Comparison of ENCODE assay signal across 23 cellular contexts in genomic region chr18:70190529-70190928, GRCh38. TPM values are rescaled to one million over a fixed set of nuclear protein-coding genes. Genes with fewer than 3 reads are reported as not detected.
DNase-seq lines count a peak whose midpoint lies in the region; ATAC-seq, FAIRE-seq and TF ChIP-seq lines count a peak whose summit lies in the region.
"Had no signal": no experiment of that assay in that cellular context is flagged by ENCODE, and none has a peak within 500 bp of the region (broad histone marks: within the 10 kb centered on the region; RNA-seq: fewer than 3 reads in every experiment).

No MANE protein-coding gene starts in this region.

- BruUV-seq in MCF 10A (replicated peaks; lab: Mats Ljungman, UMichigan): no TSS peak
- no TSS peak for BruUV-seq in Panc1 (replicated peaks; lab: Mats Ljungman, UMichigan)

- H3K4me3 Mint-ChIP-seq in MCF 10A (ENCODE audit: unreplicated experiment): no peak overlapping the region
- H3K4me3 Mint-ChIP-seq: CD4-positive, CD25-positive, alpha-beta regulatory T cell had no signal

- CTCF ChIA-PET in MCF 10A (lab: Yijun Ruan, JAX) (interaction anchor here (0.6 to 18.4 kb wide), 4 partner anchors 8 to 264 kb away, joined by 3 to 323 read pairs (median 10); no protein-coding TSS in a partner anchor), Panc1 (lab: Charles Lee) (no interaction called here)

- no peak; the same call in 1 of the 2 replicates for ATAC-seq in Panc1

- in situ Hi-C loops in Panc1 (cut with HindIII; ENCODE audit: low pct_unique_long_range_greater_than_20kb, low sequenced_read_pairs): no loop called here

- TF ChIP-seq CTCF in MCF 10A (IDR thresholded peaks at IDR 0.05; ENCODE audit: unreplicated experiment): no peak
- no peak for TF ChIP-seq CTCF in breast epithelium (IDR thresholded peaks at IDR 0.05)
- TF ChIP-seq CTCF in Panc1 (IDR thresholded peaks at IDR 0.05): no peak

- no peak overlapping the region for H3K27ac ChIP-seq in breast epithelium
- peak overlapping the region; percentile 68; the same call in 1 of the 2 replicates for H3K27ac ChIP-seq in Panc1 (ENCODE audit: low read length)

- no peaks in the 10 kb centered on the region for H3K4me1 Mint-ChIP-seq in MCF 10A (ENCODE audit: insufficient read depth, unreplicated experiment)

- peak overlapping the region; percentile 14 for H3K27ac Mint-ChIP-seq in MCF 10A (ENCODE audit: low read depth, unreplicated experiment)
- H3K27ac Mint-ChIP-seq: CD4-positive, CD25-positive, alpha-beta regulatory T cell had no signal

- no peak for TF ChIP-seq POLR2A in breast epithelium (IDR thresholded peaks at IDR 0.05)
- TF ChIP-seq POLR2A in H54 (IDR thresholded peaks at IDR 0.05; ENCODE audit: low read depth, low read length): no peak

- H3K36me3 ChIP-seq in breast epithelium (peaks cover 5% of the 10 kb centered on the region), Panc1 (ENCODE audit: control insufficient read depth, insufficient read depth, low read length) (peaks cover 19% of the 10 kb centered on the region; the same call in 1 of the 2 replicates)
- H3K36me3 ChIP-seq: BE2C had no signal

- no peaks in the 10 kb centered on the region for H3K9me3 ChIP-seq in breast epithelium
- no peaks in the 10 kb centered on the region for H3K9me3 ChIP-seq in Panc1 (ENCODE audit: control insufficient read depth, insufficient read depth, low read depth, low read length)
- H3K9me3 ChIP-seq: BE2C, Caco-2, SK-N-SH had no signal

- H3K9me3 Mint-ChIP-seq in MCF 10A (ENCODE audit: unreplicated experiment): no peaks in the 10 kb centered on the region

- DNase-seq in MCF 10A (ENCODE audit: unreplicated experiment): no peak
- DNase-seq in breast epithelium (ENCODE audit: low spot score in 2 of 2): no peak
- no peak for DNase-seq in Panc1 (ENCODE audit: low read depth, low spot score)
- peak; percentile 56 for DNase-seq in iris pigment epithelial cell (ENCODE audit: low read depth)
- no peak for DNase-seq in AG08396 (ENCODE audit: low spot score)
- DNase-seq in ecto neural progenitor cell (ENCODE audit: low spot score): no peak
- no peak for DNase-seq in iPS-NIHi11 (ENCODE audit: low spot score)
- DNase-seq in H54 (ENCODE audit: insufficient read length, low spot score): no peak
- DNase-seq: 8988T; BE2C; Caco-2; CD4-positive, CD25-positive, alpha-beta regulatory T cell; NCI-H1105 treated with DMSO at 0.1 percent for 48 hours; NCI-H1694 treated with DMSO at 0.1 percent for 48 hours; NCI-H510A; NCI-H82; OCI-M1; RPMI8226; SHP77 treated with DMSO at 0.1 percent for 48 hours; SK-N-SH had no signal

- H3K27me3 ChIP-seq in breast epithelium (no peaks in the 10 kb centered on the region), Panc1 (ENCODE audit: control insufficient read depth, insufficient read depth, low read length) (no peaks in the 10 kb centered on the region)
- H3K27me3 ChIP-seq: BE2C had no signal

- no peak for FAIRE-seq in H54 (lab: Jason Lieb, UNC)
- FAIRE-seq: GM12891, GM18507, H1 had no signal

- POLR2A ChIA-PET in MCF 10A (lab: Yijun Ruan, JAX) (no interaction called here), Panc1 (lab: Charles Lee) (no interaction called here)

- intact Hi-C loops in MCF 10A (cut with micrococcal nuclease) (no loop called here), breast epithelium (cut with DNase I; ENCODE audit: low total_unique reads) (no loop called here), Panc1 (cut with micrococcal nuclease; ENCODE audit: unreplicated experiment) (no loop called here)

- peaks cover 33% of the 10 kb centered on the region for H3K36me3 Mint-ChIP-seq in MCF 10A (ENCODE audit: insufficient read depth, unreplicated experiment)

- H3K4me1 ChIP-seq in breast epithelium (no peaks in the 10 kb centered on the region), Panc1 (ENCODE audit: control insufficient read depth, insufficient read depth, low read length) (peaks cover 3% of the 10 kb centered on the region; the same call in 1 of the 2 replicates)
- H3K4me1 ChIP-seq: BE2C had no signal

- H3K4me3 ChIP-seq in breast epithelium (no peak overlapping the region), Panc1 (ENCODE audit: low read depth in 2 of 2, low read length in 2 of 2) (no peak overlapping the region)

- H3K27me3 Mint-ChIP-seq in MCF 10A (ENCODE audit: insufficient read depth, unreplicated experiment): no peaks in the 10 kb centered on the region
- H3K27me3 Mint-ChIP-seq: CD4-positive, CD25-positive, alpha-beta regulatory T cell had no signal

RNA-seq across cellular contexts. Expression of gene RTTN, which starts 15.0 kb away (rescaled TPM):
- total RNA-seq in MCF 10A (2022) (55.8 and 64.7 TPM in 2 replicates), breast epithelium (10 to 100 TPM; 14.7 to 35.0 (median 29.8) TPM), Panc1 (2021; ENCODE audit: unreplicated experiment) (16.9 TPM)
- polyA plus RNA-seq in Panc1 (2012; ENCODE audit: insufficient read length): 3.6 TPM
